ENCODE assay signal across 8 cellular contexts in genomic region chr5:14011089-14012004, GRCh38.
DNase-seq lines count a peak whose midpoint lies in the region; ATAC-seq, FAIRE-seq and TF ChIP-seq lines count a peak whose summit lies in the region.

No MANE protein-coding gene starts in this region.

- no peak overlapping the region for H3K27ac Mint-ChIP-seq in activated T-helper 2 cell treated with anti-CD3 and anti-CD28 coated beads, Interferon-gamma antibody, Interleukin-2, Interleukin-4, amounts not matched to agents 10 μg/mL and 5 μg/mL and 100 μg/mL, durations not matched to agents 14 hours and 24 hours and 36 hours
- H3K27ac Mint-ChIP-seq in nephron progenitor cell, result peak overlapping the region; percentile 55

- peak overlapping the region; percentile 50 for H3K4me3 ChIP-seq in thymus (ENCODE audit: low read length)

- 1% methylated on average over 74 of the region's 74 CpGs for WGBS in thymus

- H3K27me3 Mint-ChIP-seq in activated T-helper 2 cell treated with anti-CD3 and anti-CD28 coated beads, Interferon-gamma antibody, Interleukin-2, Interleukin-4, amounts not matched to agents 10 μg/mL and 5 μg/mL and 100 μg/mL, durations not matched to agents 14 hours and 24 hours and 36 hours (ENCODE audit: low read depth), result peaks cover 22% of the 10 kb centered on the region
- no peaks in the 10 kb centered on the region for H3K27me3 Mint-ChIP-seq in nephron progenitor cell (ENCODE audit: low read depth, poor library complexity)

- H3K27ac ChIP-seq in thymus (ENCODE audit: low read depth), result no peak overlapping the region

- intact Hi-C loops in activated T-helper 2 cell treated with anti-CD3 and anti-CD28 coated beads, Interferon-gamma antibody, Interleukin-2, Interleukin-4, amounts not matched to agents 10 μg/mL and 5 μg/mL and 100 μg/mL, durations not matched to agents 14 hours and 24 hours and 36 hours (cut with micrococcal nuclease), result no loop called here

- H3K27me3 ChIP-seq in thymus (ENCODE audit: control insufficient read depth, insufficient read depth), result peaks cover 15% of the 10 kb centered on the region

- no peaks in the 10 kb centered on the region for H3K9me3 ChIP-seq in thymus (ENCODE audit: control insufficient read depth)

- peaks cover 3% of the 10 kb centered on the region for H3K4me1 Mint-ChIP-seq in activated T-helper 2 cell treated with anti-CD3 and anti-CD28 coated beads, Interferon-gamma antibody, Interleukin-2, Interleukin-4, amounts not matched to agents 10 μg/mL and 5 μg/mL and 100 μg/mL, durations not matched to agents 14 hours and 24 hours and 36 hours (ENCODE audit: low read depth)
- H3K4me1 Mint-ChIP-seq in nephron progenitor cell, result peaks cover 43% of the 10 kb centered on the region

- H3K4me3 Mint-ChIP-seq in activated T-helper 2 cell treated with anti-CD3 and anti-CD28 coated beads, Interferon-gamma antibody, Interleukin-2, Interleukin-4, amounts not matched to agents 10 μg/mL and 5 μg/mL and 100 μg/mL, durations not matched to agents 14 hours and 24 hours and 36 hours (ENCODE audit: low read depth), result peak overlapping the region; percentile 79
- peak overlapping the region; percentile 90 for H3K4me3 Mint-ChIP-seq in nephron progenitor cell

- no peak for FAIRE-seq in frontal cortex (lab: Jason Lieb, UNC)

- TF ChIP-seq CTCF in nephron progenitor cell (IDR thresholded peaks at IDR 0.05), result no peak

- no peaks in the 10 kb centered on the region for H3K36me3 ChIP-seq in thymus (ENCODE audit: control insufficient read depth, insufficient read depth)

- H3K4me1 ChIP-seq in thymus (ENCODE audit: control insufficient read depth, insufficient read depth, low read length), result peaks cover 2% of the 10 kb centered on the region

- no peaks in the 10 kb centered on the region for H3K36me3 Mint-ChIP-seq in activated T-helper 2 cell treated with anti-CD3 and anti-CD28 coated beads, Interferon-gamma antibody, Interleukin-2, Interleukin-4, amounts not matched to agents 10 μg/mL and 5 μg/mL and 100 μg/mL, durations not matched to agents 14 hours and 24 hours and 36 hours (ENCODE audit: low read depth)
- H3K36me3 Mint-ChIP-seq in nephron progenitor cell (ENCODE audit: low read depth), result no peaks in the 10 kb centered on the region

- DNase-seq in DMS153 (lab: John Stamatoyannopoulos, UW), result peak; percentile 94
- DNase-seq in NCI-H774 (lab: John Stamatoyannopoulos, UW), result peak; percentile 98
- peak; percentile 32 for DNase-seq in activated T-helper 2 cell treated with anti-CD3 and anti-CD28 coated beads, Interferon-gamma antibody, Interleukin-2, Interleukin-4, amounts not matched to agents 10 μg/mL and 5 μg/mL and 100 μg/mL, durations not matched to agents 14 hours and 24 hours and 36 hours (ENCODE audit: low spot score)
- peak; percentile 70 to 75 for DNase-seq in frontal cortex (ENCODE audit: low spot score in 2 of 2)
- DNase-seq in nephron progenitor cell, result peak; percentile 96

- H3K9me3 Mint-ChIP-seq in activated T-helper 2 cell treated with anti-CD3 and anti-CD28 coated beads, Interferon-gamma antibody, Interleukin-2, Interleukin-4, amounts not matched to agents 10 μg/mL and 5 μg/mL and 100 μg/mL, durations not matched to agents 14 hours and 24 hours and 36 hours, result no peaks in the 10 kb centered on the region
- H3K9me3 Mint-ChIP-seq in nephron progenitor cell, result no peaks in the 10 kb centered on the region

- ATAC-seq in GM21360 (IDR thresholded peaks at IDR 0.05; ENCODE audit: unreplicated experiment) (peak; percentile 93), HG03575 (IDR thresholded peaks at IDR 0.05; ENCODE audit: extremely low read depth, insufficient number of reproducible peaks, low FRiP score, unreplicated experiment) (peak; percentile 65)

Comparison
In these comparisons a context has a peak if more than half of its experiments do, and no peak if none do; other contexts are left out.
1. DNase-seq: peak in every context shown above with its lines; median percentile 98 in NCI-H774; 96 in nephron progenitor cell; 94 in DMS153; 72 in frontal cortex; 32 in activated T-helper 2 cell treated with anti-CD3 and anti-CD28 coated beads, Interferon-gamma antibody, Interleukin-2, Interleukin-4, amounts not matched to agents 10 μg/mL and 5 μg/mL and 100 μg/mL, durations not matched to agents 14 hours and 24 hours and 36 hours.